20 cellular contexts compared by ENCODE assay signal in the genomic region with DNA sequence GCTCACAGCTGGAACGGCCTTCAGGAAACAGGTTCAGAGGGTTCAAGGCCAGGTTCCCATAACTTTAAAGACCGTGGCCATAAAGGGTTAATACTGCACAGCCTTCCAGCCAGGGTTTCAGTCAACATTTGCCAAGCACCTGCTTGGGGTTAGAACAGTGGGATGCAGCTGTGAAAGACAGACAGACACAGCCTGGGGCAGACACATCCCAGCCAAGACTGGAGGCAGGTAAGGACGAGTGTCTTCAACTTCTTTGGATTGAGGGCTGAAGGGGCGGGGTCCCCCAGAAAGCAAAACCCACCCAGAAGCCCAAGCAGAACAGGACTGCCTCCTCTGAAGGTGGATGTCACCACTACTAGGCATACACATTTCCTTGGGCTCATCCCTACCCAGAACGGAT.
"Had no signal": no experiment of that assay in that cellular context is flagged by ENCODE, and none has a peak within 500 bp of the region (broad histone marks: within the 10 kb centered on the region; RNA-seq: fewer than 3 reads in every experiment).

No MANE protein-coding gene starts in this region.

- ATAC-seq: activated T-cell treated with anti-CD3 and anti-CD28 coated beads, Interleukin-2, amount 50 U/mL, for 4 hours; foreskin keratinocyte; natural killer cell treated with Interleukin-12 subunit alpha and Interleukin-12 subunit beta and Interleukin-15 and Interleukin-18, amount 100 ng/mL, for 72 hours had no signal

- H3K4me1 ChIP-seq: foreskin keratinocyte, prostate gland had no signal

- H3K4me1 Mint-ChIP-seq: mesothelial cell of epicardium had no signal

- H3K27me3 ChIP-seq: foreskin keratinocyte had no signal

- H3K27ac Mint-ChIP-seq: activated naive CD4-positive, alpha-beta T cell treated with anti-CD3 and anti-CD28 coated beads for 36 hours; dendritic cell treated with granulocyte-macrophage colony-stimulating factor and Interleukin-4, amounts not matched to agents 40 ng/mL and 50 ng/mL, for 4 days; mesothelial cell of epicardium; natural killer cell treated with Interleukin-12 subunit alpha and Interleukin-12 subunit beta and Interleukin-15 and Interleukin-18, amount 100 ng/mL, for 72 hours; type B pancreatic cell; WTC11 had no signal

- H3K27me3 Mint-ChIP-seq: activated naive CD8-positive, alpha-beta T cell treated with anti-CD3 and anti-CD28 coated beads, Interleukin-2, amount 10 ng/mL, durations not matched to agents 7 days and 5 days; dendritic cell treated with granulocyte-macrophage colony-stimulating factor and Interleukin-4, amounts not matched to agents 40 ng/mL and 50 ng/mL, for 4 days; natural killer cell treated with Interleukin-12 subunit alpha and Interleukin-12 subunit beta and Interleukin-15 and Interleukin-18, amount 100 ng/mL, for 72 hours; type B pancreatic cell had no signal

- FAIRE-seq: keratinocyte, small intestine had no signal

- H3K4me3 ChIP-seq: prostate gland, thoracic aorta had no signal

- H3K4me3 Mint-ChIP-seq: activated naive CD4-positive, alpha-beta T cell treated with anti-CD3 and anti-CD28 coated beads for 36 hours; activated naive CD8-positive, alpha-beta T cell treated with anti-CD3 and anti-CD28 coated beads, Interleukin-2, amount 10 ng/mL, durations not matched to agents 7 days and 5 days; activated T-cell treated with anti-CD3 and anti-CD28 coated beads, Interleukin-2, amount 50 U/mL, for 4 hours; dendritic cell treated with granulocyte-macrophage colony-stimulating factor and Interleukin-4, amounts not matched to agents 40 ng/mL and 50 ng/mL, for 4 days; mesothelial cell of epicardium; natural killer cell treated with Interleukin-12 subunit alpha and Interleukin-12 subunit beta and Interleukin-15 and Interleukin-18, amount 100 ng/mL, for 72 hours; type B pancreatic cell; WTC11 had no signal

- H3K9me3 Mint-ChIP-seq: activated naive CD4-positive, alpha-beta T cell treated with anti-CD3 and anti-CD28 coated beads for 36 hours; activated naive CD8-positive, alpha-beta T cell treated with anti-CD3 and anti-CD28 coated beads, Interleukin-2, amount 10 ng/mL, durations not matched to agents 7 days and 5 days; activated T-cell treated with anti-CD3 and anti-CD28 coated beads, Interleukin-2, amount 50 U/mL, for 4 hours; dendritic cell treated with granulocyte-macrophage colony-stimulating factor and Interleukin-4, amounts not matched to agents 40 ng/mL and 50 ng/mL, for 4 days; mesothelial cell of epicardium; natural killer cell treated with Interleukin-12 subunit alpha and Interleukin-12 subunit beta and Interleukin-15 and Interleukin-18, amount 100 ng/mL, for 72 hours; type B pancreatic cell; WTC11 had no signal

- H3K9me3 ChIP-seq: prostate gland, thoracic aorta had no signal

- H3K27ac ChIP-seq: foreskin keratinocyte, thoracic aorta had no signal

- H3K36me3 Mint-ChIP-seq: activated naive CD8-positive, alpha-beta T cell treated with anti-CD3 and anti-CD28 coated beads, Interleukin-2, amount 10 ng/mL, durations not matched to agents 7 days and 5 days; mesothelial cell of epicardium; natural killer cell treated with Interleukin-12 subunit alpha and Interleukin-12 subunit beta and Interleukin-15 and Interleukin-18, amount 100 ng/mL, for 72 hours had no signal

- DNase-seq: activated CD4-positive, alpha-beta T cell treated with anti-CD3 and anti-CD28 coated beads, Interleukin-2, amount 50 U/mL, for 48 hours; activated CD8-positive, alpha-beta memory T cell treated with anti-CD3 and anti-CD28 coated beads, Interleukin-2, amount 50 U/mL, for 48 hours; activated naive CD4-positive, alpha-beta T cell treated with anti-CD3 and anti-CD28 coated beads for 36 hours; activated naive CD8-positive, alpha-beta T cell treated with anti-CD3 and anti-CD28 coated beads, Interleukin-2, amount 10 ng/mL, durations not matched to agents 7 days and 5 days; activated T-cell treated with anti-CD3 and anti-CD28 coated beads, Interleukin-2, amount 50 U/mL, for 4 hours; amniotic stem cell; effector CD4-positive, alpha-beta T cell; foreskin keratinocyte; small intestine; stimulated activated CD4-positive, alpha-beta T cell treated with anti-CD3 and anti-CD28 coated beads, Interleukin-2, amount 100 ng/mL, for 24 hours; stimulated activated naive CD4-positive, alpha-beta T cell; T1000 had no signal
